24 cellular contexts compared by ENCODE assay signal in the genomic region with DNA sequence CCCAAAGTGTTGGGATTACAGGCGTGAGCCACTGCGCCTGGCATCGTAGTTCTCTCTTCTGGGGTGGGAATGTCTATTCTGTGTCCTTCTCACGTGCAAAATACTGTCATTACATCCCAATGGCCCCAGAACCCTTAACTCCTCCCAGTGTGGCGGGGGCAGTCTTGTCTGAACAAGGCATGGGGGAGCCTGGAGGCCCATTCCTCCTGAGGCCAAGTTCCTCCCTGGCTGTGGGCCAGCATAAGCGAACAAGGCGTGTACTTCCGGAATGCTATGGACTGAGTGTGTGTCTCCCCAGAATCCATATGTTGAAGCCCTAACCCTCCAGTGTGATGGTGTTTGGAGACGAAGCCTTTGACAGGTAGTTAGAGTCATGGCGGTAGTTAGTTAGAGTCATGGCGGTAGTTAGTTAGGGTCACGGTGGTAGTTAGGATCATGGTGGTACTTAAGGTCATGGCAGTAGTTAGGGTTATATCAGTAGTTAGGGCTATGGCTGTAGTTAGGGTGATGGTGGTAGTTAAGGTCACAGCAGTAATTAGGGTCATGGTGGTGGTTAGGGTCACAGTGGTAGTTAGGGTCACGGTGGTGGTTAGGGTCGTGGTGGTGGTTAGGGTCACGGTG.
DNase-seq lines count a peak whose midpoint lies in the region; ATAC-seq and TF ChIP-seq lines count a peak whose summit lies in the region.
"Had no signal": no experiment of that assay in that cellular context is flagged by ENCODE, and none has a peak within 500 bp of the region (broad histone marks: within the 10 kb centered on the region; RNA-seq: fewer than 3 reads in every experiment).

No MANE protein-coding gene starts in this region.

- H3K4me3 Mint-ChIP-seq in activated CD8-positive, alpha-beta T cell treated with anti-CD3 and anti-CD28 coated beads, Interleukin-2, amount 10 ng/mL, durations not matched to agents 7 days and 5 days, result peak overlapping the region; percentile 4
- H3K4me3 Mint-ChIP-seq in activated CD8-positive, alpha-beta T cell treated with anti-CD3 and anti-CD28 coated beads for 36 hours, result no peak overlapping the region
- peak overlapping the region; percentile 18 for H3K4me3 Mint-ChIP-seq in activated naive CD8-positive, alpha-beta T cell treated with anti-CD3 and anti-CD28 coated beads, Interleukin-2, amount 50 U/mL, for 24 hours
- H3K4me3 Mint-ChIP-seq in memory B cell, result no peak overlapping the region
- H3K4me3 Mint-ChIP-seq in stimulated activated naive CD8-positive, alpha-beta T cell treated with anti-CD3 and anti-CD28 coated beads, Interleukin-15, Interleukin-2, amounts not matched to agents 100 ng/mL and 50 ng/mL, for 24 hours, result peak overlapping the region; percentile 5
- H3K4me3 Mint-ChIP-seq: activated naive CD4-positive, alpha-beta T cell treated with anti-CD3 and anti-CD28 coated beads, Interleukin-2, amount 50 U/mL, for 24 hours; mesothelial cell of epicardium had no signal

- POLR2A ChIA-PET in activated CD8-positive, alpha-beta T cell treated with anti-CD3 and anti-CD28 coated beads, Interleukin-2, amount 10 ng/mL, durations not matched to agents 7 days and 5 days (lab: Charles Lee), result no interaction called here
- POLR2A ChIA-PET in activated CD8-positive, alpha-beta T cell treated with anti-CD3 and anti-CD28 coated beads for 36 hours (lab: Charles Lee), result no interaction called here

- no peak for TF ChIP-seq CTCF in activated CD8-positive, alpha-beta T cell treated with anti-CD3 and anti-CD28 coated beads for 36 hours (IDR thresholded peaks at IDR 0.05)

- CTCF ChIA-PET in activated CD8-positive, alpha-beta T cell treated with anti-CD3 and anti-CD28 coated beads, Interleukin-2, amount 10 ng/mL, durations not matched to agents 7 days and 5 days (lab: Charles Lee), result no interaction called here
- CTCF ChIA-PET in activated CD8-positive, alpha-beta T cell treated with anti-CD3 and anti-CD28 coated beads for 36 hours (lab: Charles Lee), result no interaction called here

- peaks cover 14% of the 10 kb centered on the region for H3K9me3 Mint-ChIP-seq in activated CD8-positive, alpha-beta T cell treated with anti-CD3 and anti-CD28 coated beads, Interleukin-2, amount 10 ng/mL, durations not matched to agents 7 days and 5 days (ENCODE audit: insufficient read depth)
- H3K9me3 Mint-ChIP-seq in activated CD8-positive, alpha-beta T cell treated with anti-CD3 and anti-CD28 coated beads for 36 hours, result peaks cover 9% of the 10 kb centered on the region
- H3K9me3 Mint-ChIP-seq in activated naive CD8-positive, alpha-beta T cell treated with anti-CD3 and anti-CD28 coated beads, Interleukin-2, amount 50 U/mL, for 24 hours, result peaks cover 10% of the 10 kb centered on the region
- peaks cover 12% of the 10 kb centered on the region for H3K9me3 Mint-ChIP-seq in memory B cell
- H3K9me3 Mint-ChIP-seq in stimulated activated naive CD8-positive, alpha-beta T cell treated with anti-CD3 and anti-CD28 coated beads, Interleukin-15, Interleukin-2, amounts not matched to agents 100 ng/mL and 50 ng/mL, for 24 hours, result peaks cover 7% of the 10 kb centered on the region
- H3K9me3 Mint-ChIP-seq: activated naive CD4-positive, alpha-beta T cell treated with anti-CD3 and anti-CD28 coated beads, Interleukin-2, amount 50 U/mL, for 24 hours; immature natural killer cell had no signal

- intact Hi-C loops in activated CD8-positive, alpha-beta T cell treated with anti-CD3 and anti-CD28 coated beads for 36 hours (cut with micrococcal nuclease), result no loop called here

- peaks cover 4% of the 10 kb centered on the region for H3K4me1 Mint-ChIP-seq in activated CD8-positive, alpha-beta T cell treated with anti-CD3 and anti-CD28 coated beads, Interleukin-2, amount 10 ng/mL, durations not matched to agents 7 days and 5 days (ENCODE audit: low read depth)
- peaks cover 3% of the 10 kb centered on the region for H3K4me1 Mint-ChIP-seq in activated CD8-positive, alpha-beta T cell treated with anti-CD3 and anti-CD28 coated beads for 36 hours (ENCODE audit: low read depth)
- peaks cover 12% of the 10 kb centered on the region for H3K4me1 Mint-ChIP-seq in activated naive CD8-positive, alpha-beta T cell treated with anti-CD3 and anti-CD28 coated beads, Interleukin-2, amount 50 U/mL, for 24 hours
- peaks cover 23% of the 10 kb centered on the region for H3K4me1 Mint-ChIP-seq in memory B cell
- H3K4me1 Mint-ChIP-seq in stimulated activated naive CD8-positive, alpha-beta T cell treated with anti-CD3 and anti-CD28 coated beads, Interleukin-15, Interleukin-2, amounts not matched to agents 100 ng/mL and 50 ng/mL, for 24 hours (ENCODE audit: low read depth), result no peaks in the 10 kb centered on the region
- H3K4me1 Mint-ChIP-seq: mesothelial cell of epicardium had no signal

- H3K36me3 Mint-ChIP-seq in activated CD8-positive, alpha-beta T cell treated with anti-CD3 and anti-CD28 coated beads, Interleukin-2, amount 10 ng/mL, durations not matched to agents 7 days and 5 days (ENCODE audit: low read depth), result peaks cover 4% of the 10 kb centered on the region
- H3K36me3 Mint-ChIP-seq in activated CD8-positive, alpha-beta T cell treated with anti-CD3 and anti-CD28 coated beads for 36 hours (ENCODE audit: low read depth), result peaks cover 3% of the 10 kb centered on the region
- H3K36me3 Mint-ChIP-seq in activated naive CD8-positive, alpha-beta T cell treated with anti-CD3 and anti-CD28 coated beads, Interleukin-2, amount 50 U/mL, for 24 hours (ENCODE audit: low read depth), result peaks cover 4% of the 10 kb centered on the region
- H3K36me3 Mint-ChIP-seq in memory B cell, result peaks cover 6% of the 10 kb centered on the region
- peaks cover 12% of the 10 kb centered on the region for H3K36me3 Mint-ChIP-seq in stimulated activated naive CD8-positive, alpha-beta T cell treated with anti-CD3 and anti-CD28 coated beads, Interleukin-15, Interleukin-2, amounts not matched to agents 100 ng/mL and 50 ng/mL, for 24 hours (ENCODE audit: low read depth)

- DNase-seq in activated CD8-positive, alpha-beta T cell treated with anti-CD3 and anti-CD28 coated beads, Interleukin-2, amount 10 ng/mL, durations not matched to agents 7 days and 5 days, result no peak
- no peak for DNase-seq in activated CD8-positive, alpha-beta T cell treated with anti-CD3 and anti-CD28 coated beads for 36 hours
- no peak for DNase-seq in activated naive CD8-positive, alpha-beta T cell treated with anti-CD3 and anti-CD28 coated beads, Interleukin-2, amount 50 U/mL, for 24 hours
- no peak for DNase-seq in memory B cell (ENCODE audit: low spot score in 2 of 2)
- no peak for DNase-seq in superior temporal gyrus (ENCODE audit: extremely low spot score)
- no peak for DNase-seq in stimulated activated CD4-positive, alpha-beta T cell treated with anti-CD3 and anti-CD28 coated beads, Interleukin-1b, Interleukin-23, amount 100 ng/mL, for 48 hours
- DNase-seq: AML-193; CD4-positive, alpha-beta memory T cell; gastrocnemius medialis; hypothalamus; immature natural killer cell; KBM-7; NCI-H2029; NCI-H2227 treated with DMSO at 0.1 percent for 48 hours; right lobe of liver; stimulated activated CD4-positive, alpha-beta T cell treated with anti-CD3 and anti-CD28 coated beads, Interleukin-4, amount 100 ng/mL, for 24 hours; stimulated activated naive CD4-positive, alpha-beta T cell had no signal

- ATAC-seq in activated CD8-positive, alpha-beta T cell treated with anti-CD3 and anti-CD28 coated beads, Interleukin-2, amount 10 ng/mL, durations not matched to agents 7 days and 5 days, result no peak
- no peak for ATAC-seq in activated CD8-positive, alpha-beta T cell treated with anti-CD3 and anti-CD28 coated beads for 36 hours
- ATAC-seq in activated naive CD8-positive, alpha-beta T cell treated with anti-CD3 and anti-CD28 coated beads, Interleukin-2, amount 50 U/mL, for 24 hours, result no peak
- ATAC-seq in memory B cell (ENCODE audit: low read depth) (no peak), HG02588 (IDR thresholded peaks at IDR 0.05; ENCODE audit: unreplicated experiment) (no peak)
- ATAC-seq: A549, gastrocnemius medialis, GM12878, left lobe of liver, right lobe of liver had no signal

- peak overlapping the region; percentile 58 for H3K27ac Mint-ChIP-seq in activated CD8-positive, alpha-beta T cell treated with anti-CD3 and anti-CD28 coated beads, Interleukin-2, amount 10 ng/mL, durations not matched to agents 7 days and 5 days
- no peak overlapping the region for H3K27ac Mint-ChIP-seq in activated CD8-positive, alpha-beta T cell treated with anti-CD3 and anti-CD28 coated beads for 36 hours
- peak overlapping the region; percentile 13 for H3K27ac Mint-ChIP-seq in activated naive CD8-positive, alpha-beta T cell treated with anti-CD3 and anti-CD28 coated beads, Interleukin-2, amount 50 U/mL, for 24 hours
- H3K27ac Mint-ChIP-seq in memory B cell, result peak overlapping the region; percentile 45
- peak overlapping the region; percentile 73 for H3K27ac Mint-ChIP-seq in stimulated activated naive CD8-positive, alpha-beta T cell treated with anti-CD3 and anti-CD28 coated beads, Interleukin-15, Interleukin-2, amounts not matched to agents 100 ng/mL and 50 ng/mL, for 24 hours
- H3K27ac Mint-ChIP-seq: activated naive CD4-positive, alpha-beta T cell treated with anti-CD3 and anti-CD28 coated beads, Interleukin-2, amount 50 U/mL, for 24 hours; mesothelial cell of epicardium had no signal

- peaks cover 2% of the 10 kb centered on the region for H3K27me3 Mint-ChIP-seq in activated CD8-positive, alpha-beta T cell treated with anti-CD3 and anti-CD28 coated beads, Interleukin-2, amount 10 ng/mL, durations not matched to agents 7 days and 5 days (ENCODE audit: low read depth)
- H3K27me3 Mint-ChIP-seq in activated CD8-positive, alpha-beta T cell treated with anti-CD3 and anti-CD28 coated beads for 36 hours, result no peaks in the 10 kb centered on the region
- H3K27me3 Mint-ChIP-seq in activated naive CD8-positive, alpha-beta T cell treated with anti-CD3 and anti-CD28 coated beads, Interleukin-2, amount 50 U/mL, for 24 hours, result no peaks in the 10 kb centered on the region
- no peaks in the 10 kb centered on the region for H3K27me3 Mint-ChIP-seq in memory B cell
- no peaks in the 10 kb centered on the region for H3K27me3 Mint-ChIP-seq in stimulated activated naive CD8-positive, alpha-beta T cell treated with anti-CD3 and anti-CD28 coated beads, Interleukin-15, Interleukin-2, amounts not matched to agents 100 ng/mL and 50 ng/mL, for 24 hours
- H3K27me3 Mint-ChIP-seq: activated naive CD4-positive, alpha-beta T cell treated with anti-CD3 and anti-CD28 coated beads, Interleukin-2, amount 50 U/mL, for 24 hours; CD4-positive, alpha-beta memory T cell had no signal

Comparison
In these comparisons a context has a peak if more than half of its experiments do, and no peak if none do; other contexts are left out.
1. H3K4me3 Mint-ChIP-seq: peak in activated CD8-positive, alpha-beta T cell treated with anti-CD3 and anti-CD28 coated beads, Interleukin-2, amount 10 ng/mL, durations not matched to agents 7 days and 5 days (single experiment), activated naive CD8-positive, alpha-beta T cell treated with anti-CD3 and anti-CD28 coated beads, Interleukin-2, amount 50 U/mL, for 24 hours (single experiment) and stimulated activated naive CD8-positive, alpha-beta T cell treated with anti-CD3 and anti-CD28 coated beads, Interleukin-15, Interleukin-2, amounts not matched to agents 100 ng/mL and 50 ng/mL, for 24 hours (single experiment); none in activated CD8-positive, alpha-beta T cell treated with anti-CD3 and anti-CD28 coated beads for 36 hours (single experiment) and memory B cell (single experiment).